1 cellular context compared by ENCODE assay signal in the genomic region with DNA sequence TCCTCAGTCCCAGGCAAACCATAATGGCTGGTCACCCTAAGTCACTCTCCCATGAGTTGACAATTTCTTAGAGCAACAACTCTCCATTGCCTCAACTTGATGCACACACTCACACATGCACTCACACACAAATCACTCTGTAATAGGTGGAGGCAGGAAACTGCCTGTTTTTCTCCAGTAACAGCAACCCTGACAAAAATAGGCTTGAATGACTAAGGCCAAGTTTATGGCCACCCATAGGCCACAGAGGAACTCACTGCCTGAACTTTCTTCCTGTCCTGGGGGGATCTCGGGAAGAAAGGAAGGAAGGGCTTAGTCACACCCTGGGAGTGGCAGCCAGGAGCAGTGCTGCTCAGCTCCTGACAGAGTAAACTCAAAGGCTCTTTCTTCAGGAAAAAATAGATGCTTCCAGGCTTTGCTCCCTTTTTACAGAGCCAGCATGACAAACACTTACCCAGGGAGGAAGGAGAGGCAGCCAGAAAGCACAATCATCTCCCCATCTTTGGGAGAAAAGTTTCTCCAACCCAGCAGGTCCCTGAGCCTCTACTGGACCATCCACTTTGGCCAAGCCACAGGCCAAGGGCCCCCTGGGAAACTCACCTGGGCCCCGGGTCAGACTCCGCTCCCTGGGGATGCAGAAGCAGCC.
TF ChIP-seq lines count a peak whose summit lies in the region.

No MANE protein-coding gene starts in this region.

TF ChIP-seq in SK-N-SH, 30 proteins besides CTCF, POLR2A, EP300 and RAD21 (continued from another document):
- TF ChIP-seq FOSL2 (IDR thresholded peaks at IDR 0.05; ENCODE audit: borderline replicate concordance, low read depth) (peak; percentile 67; the same call in 1 of the 2 replicates), GABPA (IDR thresholded peaks at IDR 0.05; ENCODE audit: low read depth) (peak; percentile 48; the same call in 1 of the 2 replicates), FOXJ3 (CRISPR knock-in tag; IDR thresholded peaks at IDR 0.05) (no peak), SMC3 (IDR thresholded peaks at IDR 0.05; ENCODE audit: low read depth, low read length) (no peak), POLR2AphosphoS5 (IDR thresholded peaks at IDR 0.05; ENCODE audit: low read depth, low read length) (no peak), EZH2phosphoT487 (IDR thresholded peaks at IDR 0.05; ENCODE audit: borderline replicate concordance, low read depth) (no peak), TCF12 (IDR thresholded peaks at IDR 0.05) (peak; percentile 73; the same call in 1 of the 2 replicates)
- TF ChIP-seq, protein P1, sequence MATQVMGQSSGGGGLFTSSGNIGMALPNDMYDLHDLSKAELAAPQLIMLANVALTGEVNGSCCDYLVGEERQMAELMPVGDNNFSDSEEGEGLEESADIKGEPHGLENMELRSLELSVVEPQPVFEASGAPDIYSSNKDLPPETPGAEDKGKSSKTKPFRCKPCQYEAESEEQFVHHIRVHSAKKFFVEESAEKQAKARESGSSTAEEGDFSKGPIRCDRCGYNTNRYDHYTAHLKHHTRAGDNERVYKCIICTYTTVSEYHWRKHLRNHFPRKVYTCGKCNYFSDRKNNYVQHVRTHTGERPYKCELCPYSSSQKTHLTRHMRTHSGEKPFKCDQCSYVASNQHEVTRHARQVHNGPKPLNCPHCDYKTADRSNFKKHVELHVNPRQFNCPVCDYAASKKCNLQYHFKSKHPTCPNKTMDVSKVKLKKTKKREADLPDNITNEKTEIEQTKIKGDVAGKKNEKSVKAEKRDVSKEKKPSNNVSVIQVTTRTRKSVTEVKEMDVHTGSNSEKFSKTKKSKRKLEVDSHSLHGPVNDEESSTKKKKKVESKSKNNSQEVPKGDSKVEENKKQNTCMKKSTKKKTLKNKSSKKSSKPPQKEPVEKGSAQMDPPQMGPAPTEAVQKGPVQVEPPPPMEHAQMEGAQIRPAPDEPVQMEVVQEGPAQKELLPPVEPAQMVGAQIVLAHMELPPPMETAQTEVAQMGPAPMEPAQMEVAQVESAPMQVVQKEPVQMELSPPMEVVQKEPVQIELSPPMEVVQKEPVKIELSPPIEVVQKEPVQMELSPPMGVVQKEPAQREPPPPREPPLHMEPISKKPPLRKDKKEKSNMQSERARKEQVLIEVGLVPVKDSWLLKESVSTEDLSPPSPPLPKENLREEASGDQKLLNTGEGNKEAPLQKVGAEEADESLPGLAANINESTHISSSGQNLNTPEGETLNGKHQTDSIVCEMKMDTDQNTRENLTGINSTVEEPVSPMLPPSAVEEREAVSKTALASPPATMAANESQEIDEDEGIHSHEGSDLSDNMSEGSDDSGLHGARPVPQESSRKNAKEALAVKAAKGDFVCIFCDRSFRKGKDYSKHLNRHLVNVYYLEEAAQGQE (IDR thresholded peaks at IDR 0.05; ENCODE audit: low read depth, low read length), result no peak; the same call in 1 of the 2 replicates
- TF ChIP-seq, protein P2, sequence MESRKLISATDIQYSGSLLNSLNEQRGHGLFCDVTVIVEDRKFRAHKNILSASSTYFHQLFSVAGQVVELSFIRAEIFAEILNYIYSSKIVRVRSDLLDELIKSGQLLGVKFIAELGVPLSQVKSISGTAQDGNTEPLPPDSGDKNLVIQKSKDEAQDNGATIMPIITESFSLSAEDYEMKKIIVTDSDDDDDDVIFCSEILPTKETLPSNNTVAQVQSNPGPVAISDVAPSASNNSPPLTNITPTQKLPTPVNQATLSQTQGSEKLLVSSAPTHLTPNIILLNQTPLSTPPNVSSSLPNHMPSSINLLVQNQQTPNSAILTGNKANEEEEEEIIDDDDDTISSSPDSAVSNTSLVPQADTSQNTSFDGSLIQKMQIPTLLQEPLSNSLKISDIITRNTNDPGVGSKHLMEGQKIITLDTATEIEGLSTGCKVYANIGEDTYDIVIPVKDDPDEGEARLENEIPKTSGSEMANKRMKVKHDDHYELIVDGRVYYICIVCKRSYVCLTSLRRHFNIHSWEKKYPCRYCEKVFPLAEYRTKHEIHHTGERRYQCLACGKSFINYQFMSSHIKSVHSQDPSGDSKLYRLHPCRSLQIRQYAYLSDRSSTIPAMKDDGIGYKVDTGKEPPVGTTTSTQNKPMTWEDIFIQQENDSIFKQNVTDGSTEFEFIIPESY (IDR thresholded peaks at IDR 0.05; ENCODE audit: borderline replicate concordance, low read depth), result no peak
- TF ChIP-seq, protein P3, sequence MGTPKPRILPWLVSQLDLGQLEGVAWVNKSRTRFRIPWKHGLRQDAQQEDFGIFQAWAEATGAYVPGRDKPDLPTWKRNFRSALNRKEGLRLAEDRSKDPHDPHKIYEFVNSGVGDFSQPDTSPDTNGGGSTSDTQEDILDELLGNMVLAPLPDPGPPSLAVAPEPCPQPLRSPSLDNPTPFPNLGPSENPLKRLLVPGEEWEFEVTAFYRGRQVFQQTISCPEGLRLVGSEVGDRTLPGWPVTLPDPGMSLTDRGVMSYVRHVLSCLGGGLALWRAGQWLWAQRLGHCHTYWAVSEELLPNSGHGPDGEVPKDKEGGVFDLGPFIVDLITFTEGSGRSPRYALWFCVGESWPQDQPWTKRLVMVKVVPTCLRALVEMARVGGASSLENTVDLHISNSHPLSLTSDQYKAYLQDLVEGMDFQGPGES (IDR thresholded peaks at IDR 0.05; ENCODE audit: low read depth, low read length), result no peak
